ENCODE assay signal across 2 cellular contexts in the genomic region with DNA sequence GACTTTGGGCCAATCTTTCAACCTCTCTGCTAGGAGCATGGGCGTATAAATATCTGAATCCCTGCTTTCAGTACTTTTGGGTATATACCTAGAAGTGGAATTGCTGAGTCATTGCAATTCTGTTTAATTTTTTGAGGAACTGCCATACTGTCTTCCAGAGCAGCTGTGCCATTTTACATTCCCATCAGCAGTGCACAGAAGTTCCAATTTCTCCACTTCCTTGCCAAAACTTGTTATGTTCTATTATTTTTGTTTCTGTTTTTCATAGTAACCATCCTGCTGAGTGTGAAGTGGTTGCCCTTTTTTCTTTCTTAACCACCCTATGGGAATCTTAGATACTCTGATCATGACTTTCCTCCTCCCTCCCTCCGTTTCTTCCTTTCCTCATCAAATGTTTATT.
A peak's percentile ranks its signal among the peaks of the same experiment; 100 is the strongest.
TF ChIP-seq lines count a peak whose summit lies in the region.

No MANE protein-coding gene starts in this region.

TF ChIP-seq in IMR-90, 13 proteins besides CTCF, POLR2A, EP300 and RAD21:
- TF ChIP-seq CHD1 (IDR thresholded peaks at IDR 0.05; ENCODE audit: low read depth, low read length) (no peak), MAFK (IDR thresholded peaks at IDR 0.05; ENCODE audit: low read depth, low read length) (peak; percentile 82), NFE2L2 (IDR thresholded peaks at IDR 0.05; ENCODE audit: low read depth, low read length) (peak; percentile 98)

TF ChIP-seq in K562, 482 proteins besides CTCF, POLR2A, EP300 and RAD21:
- peak; percentile 86 for TF ChIP-seq MAFK (IDR thresholded peaks at IDR 0.05; ENCODE audit: low read length)
- peak; percentile 66; the same call in 1 of the 2 replicates for TF ChIP-seq SPI1 (IDR thresholded peaks at IDR 0.05; ENCODE audit: borderline replicate concordance, low read depth, low read length)
- TF ChIP-seq, protein P1, sequence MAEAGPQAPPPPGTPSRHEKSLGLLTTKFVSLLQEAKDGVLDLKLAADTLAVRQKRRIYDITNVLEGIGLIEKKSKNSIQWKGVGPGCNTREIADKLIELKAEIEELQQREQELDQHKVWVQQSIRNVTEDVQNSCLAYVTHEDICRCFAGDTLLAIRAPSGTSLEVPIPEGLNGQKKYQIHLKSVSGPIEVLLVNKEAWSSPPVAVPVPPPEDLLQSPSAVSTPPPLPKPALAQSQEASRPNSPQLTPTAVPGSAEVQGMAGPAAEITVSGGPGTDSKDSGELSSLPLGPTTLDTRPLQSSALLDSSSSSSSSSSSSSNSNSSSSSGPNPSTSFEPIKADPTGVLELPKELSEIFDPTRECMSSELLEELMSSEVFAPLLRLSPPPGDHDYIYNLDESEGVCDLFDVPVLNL (CRISPR knock-in tag; IDR thresholded peaks at IDR 0.05; ENCODE audit: low read depth) = no peak
- no peak for TF ChIP-seq ZNF217 (CRISPR knock-in tag; IDR thresholded peaks at IDR 0.05)
- TF ChIP-seq MAFF (IDR thresholded peaks at IDR 0.05; ENCODE audit: low read length) = peak; percentile 93
- TF ChIP-seq FUS (optimal IDR thresholded peaks at IDR 0.05; ENCODE audit: low read depth, low read length) = no peak
- TF ChIP-seq C11orf30 (IDR thresholded peaks at IDR 0.05; ENCODE audit: low read depth) = peak; percentile 92
- TF ChIP-seq, protein P2, sequence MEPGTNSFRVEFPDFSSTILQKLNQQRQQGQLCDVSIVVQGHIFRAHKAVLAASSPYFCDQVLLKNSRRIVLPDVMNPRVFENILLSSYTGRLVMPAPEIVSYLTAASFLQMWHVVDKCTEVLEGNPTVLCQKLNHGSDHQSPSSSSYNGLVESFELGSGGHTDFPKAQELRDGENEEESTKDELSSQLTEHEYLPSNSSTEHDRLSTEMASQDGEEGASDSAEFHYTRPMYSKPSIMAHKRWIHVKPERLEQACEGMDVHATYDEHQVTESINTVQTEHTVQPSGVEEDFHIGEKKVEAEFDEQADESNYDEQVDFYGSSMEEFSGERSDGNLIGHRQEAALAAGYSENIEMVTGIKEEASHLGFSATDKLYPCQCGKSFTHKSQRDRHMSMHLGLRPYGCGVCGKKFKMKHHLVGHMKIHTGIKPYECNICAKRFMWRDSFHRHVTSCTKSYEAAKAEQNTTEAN (CRISPR knock-in tag; IDR thresholded peaks at IDR 0.05) = no peak
- no peak for TF ChIP-seq PTBP1 (IDR thresholded peaks at IDR 0.05; ENCODE audit: low read depth, low read length)
- TF ChIP-seq ZNF316 (IDR thresholded peaks at IDR 0.05) = peak; percentile 93
- TF ChIP-seq NFE2 (IDR thresholded peaks at IDR 0.05; ENCODE audit: low read depth) = peak; percentile 86
- TF ChIP-seq CBX3 (IDR thresholded peaks at IDR 0.05; ENCODE audit: borderline replicate concordance in 1 of 2, low read length in 2 of 2) = no peak
- peak; percentile 72; the same call in 1 of the 2 replicates for TF ChIP-seq NFE2L1 (tag; IDR thresholded peaks at IDR 0.05; ENCODE audit: borderline replicate concordance, low read depth)
- no peak for TF ChIP-seq SMAD1 (IDR thresholded peaks at IDR 0.05; ENCODE audit: low read depth, low read length, partially characterized antibody)
- TF ChIP-seq ARID1B (IDR thresholded peaks at IDR 0.05) = 0 out of 2 replicates have a peak, but pooled peaks have one; percentile 22
- TF ChIP-seq, protein P3, sequence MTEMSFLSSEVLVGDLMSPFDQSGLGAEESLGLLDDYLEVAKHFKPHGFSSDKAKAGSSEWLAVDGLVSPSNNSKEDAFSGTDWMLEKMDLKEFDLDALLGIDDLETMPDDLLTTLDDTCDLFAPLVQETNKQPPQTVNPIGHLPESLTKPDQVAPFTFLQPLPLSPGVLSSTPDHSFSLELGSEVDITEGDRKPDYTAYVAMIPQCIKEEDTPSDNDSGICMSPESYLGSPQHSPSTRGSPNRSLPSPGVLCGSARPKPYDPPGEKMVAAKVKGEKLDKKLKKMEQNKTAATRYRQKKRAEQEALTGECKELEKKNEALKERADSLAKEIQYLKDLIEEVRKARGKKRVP (CRISPR knock-in tag; IDR thresholded peaks at IDR 0.05) = no peak
- no peak for TF ChIP-seq SUPT5H (IDR thresholded peaks at IDR 0.05)
- no peak for TF ChIP-seq TEAD1 (CRISPR knock-in tag; IDR thresholded peaks at IDR 0.05)
- peak; percentile 91 for TF ChIP-seq MAFG (tag; conservative IDR thresholded peaks at IDR 0.05)
TF ChIP-seq in K562: peak in this region for 9.
